In genomic region chr15:71303977-71304376, GRCh38 we compare ENCODE assay signal across 20 cellular contexts.
DNase-seq lines count a peak whose midpoint lies in the region; ATAC-seq and TF ChIP-seq lines count a peak whose summit lies in the region.
"Had no signal": no experiment of that assay in that cellular context is flagged by ENCODE, and none has a peak within 500 bp of the region (broad histone marks: within the 10 kb centered on the region; RNA-seq: fewer than 3 reads in every experiment).

No MANE protein-coding gene starts in this region.

- TF ChIP-seq CTCF in left ventricle myocardium inferior (IDR thresholded peaks at IDR 0.05; ENCODE audit: borderline replicate concordance) (no peak), right atrium auricular region (IDR thresholded peaks at IDR 0.05) (no peak), ascending aorta (IDR thresholded peaks at IDR 0.05) (no peak), nephron progenitor cell (IDR thresholded peaks at IDR 0.05) (no peak), tibial artery (IDR thresholded peaks at IDR 0.05) (no peak)

- H3K4me1 Mint-ChIP-seq in nephron progenitor cell = peaks cover 15% of the 10 kb centered on the region
- no peaks in the 10 kb centered on the region for H3K4me1 Mint-ChIP-seq in activated naive CD8-positive, alpha-beta T cell treated with anti-CD3 and anti-CD28 coated beads, Interleukin-2, amount 50 U/mL, for 24 hours
- H3K4me1 Mint-ChIP-seq: B cell had no signal

- DNase-seq in left ventricle myocardium inferior (no peak), right atrium auricular region (ENCODE audit: low spot score) (no peak), ascending aorta (ENCODE audit: low spot score in 2 of 2) (no peak), nephron progenitor cell (no peak), tibial artery (no peak), SIG-M5 (lab: John Stamatoyannopoulos, UW) (no peak), T-helper 2 cell (no peak)
- DNase-seq in activated naive CD8-positive, alpha-beta T cell treated with anti-CD3 and anti-CD28 coated beads, Interleukin-2, amount 50 U/mL, for 24 hours = no peak
- DNase-seq: 8988T; ACHN; C1 segment of cervical spinal cord; CD4-positive, alpha-beta memory T cell; DMS153; DMS79 treated with DMSO at 0.1 percent for 48 hours; EL; GOT3; H9; HFFc6 had no signal

- H3K4me1 ChIP-seq in left ventricle myocardium inferior = peaks cover 42% of the 10 kb centered on the region
- H3K4me1 ChIP-seq in right atrium auricular region = peaks cover 0 to 22% of the 10 kb centered on the region in 2 donors
- peaks cover 8 to 26% of the 10 kb centered on the region in 2 donors for H3K4me1 ChIP-seq in ascending aorta
- H3K4me1 ChIP-seq in tibial artery = peaks cover 0 to 35% (median 21%) of the 10 kb centered on the region in 4 donors

- H3K36me3 ChIP-seq in left ventricle myocardium inferior (no peaks in the 10 kb centered on the region), right atrium auricular region (no peaks in the 10 kb centered on the region), ascending aorta (no peaks in the 10 kb centered on the region), tibial artery (no peaks in the 10 kb centered on the region)

- H3K27me3 ChIP-seq in left ventricle myocardium inferior (ENCODE audit: low read depth) (no peaks in the 10 kb centered on the region), right atrium auricular region (no peaks in the 10 kb centered on the region), ascending aorta (no peaks in the 10 kb centered on the region), tibial artery (no peaks in the 10 kb centered on the region)

- H3K9me3 Mint-ChIP-seq in nephron progenitor cell = peaks cover 12% of the 10 kb centered on the region
- no peaks in the 10 kb centered on the region for H3K9me3 Mint-ChIP-seq in activated naive CD8-positive, alpha-beta T cell treated with anti-CD3 and anti-CD28 coated beads, Interleukin-2, amount 50 U/mL, for 24 hours
- H3K9me3 Mint-ChIP-seq: HFFc6 had no signal

- peaks cover 4% of the 10 kb centered on the region for H3K36me3 Mint-ChIP-seq in nephron progenitor cell (ENCODE audit: low read depth)
- H3K36me3 Mint-ChIP-seq in activated naive CD8-positive, alpha-beta T cell treated with anti-CD3 and anti-CD28 coated beads, Interleukin-2, amount 50 U/mL, for 24 hours (ENCODE audit: low read depth) = no peaks in the 10 kb centered on the region
- H3K36me3 Mint-ChIP-seq: CD4-positive, alpha-beta memory T cell had no signal

- intact Hi-C loops in left ventricle myocardium inferior (cut with micrococcal nuclease) (no loop called here), ascending aorta (cut with DNase I) (no loop called here), tibial artery (cut with DNase I; ENCODE audit: low total_unique reads) (no loop called here)

- H3K27ac Mint-ChIP-seq in nephron progenitor cell = peak overlapping the region; percentile 19
- no peak overlapping the region for H3K27ac Mint-ChIP-seq in activated naive CD8-positive, alpha-beta T cell treated with anti-CD3 and anti-CD28 coated beads, Interleukin-2, amount 50 U/mL, for 24 hours
- H3K27ac Mint-ChIP-seq: B cell; CD4-positive, alpha-beta memory T cell had no signal

- H3K4me3 ChIP-seq in left ventricle myocardium inferior = no peak overlapping the region
- no peak overlapping the region for H3K4me3 ChIP-seq in right atrium auricular region
- H3K4me3 ChIP-seq in ascending aorta = no peak overlapping the region
- no peak overlapping the region for H3K4me3 ChIP-seq in tibial artery

- H3K9me3 ChIP-seq in left ventricle myocardium inferior (replicated peaks) (peaks cover 4% of the 10 kb centered on the region), right atrium auricular region (no peaks in the 10 kb centered on the region), ascending aorta (no peaks in the 10 kb centered on the region), tibial artery (no peaks in the 10 kb centered on the region)

- H3K27me3 Mint-ChIP-seq in nephron progenitor cell (ENCODE audit: low read depth, poor library complexity) = peaks cover under 1% of the 10 kb centered on the region
- peaks cover 2% of the 10 kb centered on the region for H3K27me3 Mint-ChIP-seq in activated naive CD8-positive, alpha-beta T cell treated with anti-CD3 and anti-CD28 coated beads, Interleukin-2, amount 50 U/mL, for 24 hours

- H3K4me3 Mint-ChIP-seq in nephron progenitor cell = no peak overlapping the region
- no peak overlapping the region for H3K4me3 Mint-ChIP-seq in activated naive CD8-positive, alpha-beta T cell treated with anti-CD3 and anti-CD28 coated beads, Interleukin-2, amount 50 U/mL, for 24 hours
- H3K4me3 Mint-ChIP-seq: B cell; CD4-positive, alpha-beta memory T cell; H9; HFFc6 had no signal

- peak overlapping the region; percentile 33 for H3K27ac ChIP-seq in left ventricle myocardium inferior (replicated peaks)
- peak overlapping the region in 1 of 2 donors; percentile 28 for H3K27ac ChIP-seq in right atrium auricular region
- peak overlapping the region; percentile 74 to 83 for H3K27ac ChIP-seq in ascending aorta
- H3K27ac ChIP-seq in tibial artery = peak overlapping the region; percentile 50 to 57

- ATAC-seq in activated naive CD8-positive, alpha-beta T cell treated with anti-CD3 and anti-CD28 coated beads, Interleukin-2, amount 50 U/mL, for 24 hours = no peak
- ATAC-seq: HepG2 had no signal
